Comparison of ENCODE assay signal across 33 cellular contexts in genomic region chr10:68196707-68197106, GRCh38. TPM values are rescaled to one million over a fixed set of nuclear protein-coding genes. Genes with fewer than 3 reads are reported as not detected.
"Had no signal": no experiment of that assay in that cellular context is flagged by ENCODE, and none has a peak within 500 bp of the region (broad histone marks: within the 10 kb centered on the region; RNA-seq: fewer than 3 reads in every experiment).

No MANE protein-coding gene starts in this region.

- H3K27ac ChIP-seq: hepatocyte, left lung, lower lobe of right lung, neural progenitor cell, neutrophil, parathyroid adenoma, right atrium auricular region, right lobe of liver, skin epidermis, stomach, testis, thyroid gland, transverse colon, upper lobe of left lung, vagina had no signal

- H2AFZ ChIP-seq: hepatocyte, neural progenitor cell, parathyroid adenoma had no signal

- H3K27me3 ChIP-seq: hepatocyte, neural progenitor cell, right atrium auricular region, right lobe of liver, testis, thyroid gland, transverse colon, upper lobe of left lung, vagina had no signal

- DNase-seq: islet precursor cell; left lung; lower lobe of right lung; mammary epithelial cell; mesenchymal stem cell; naive B cell; natural killer cell; nephron progenitor cell; occipital lobe; right lobe of liver; stimulated activated CD4-positive, alpha-beta T cell treated with anti-CD3 and anti-CD28 coated beads, Interleukin-12 subunit alpha, Interleukin-12 subunit beta, amount 100 ng/mL, for 4 hours; stimulated activated CD4-positive, alpha-beta T cell treated with anti-CD3 and anti-CD28 coated beads, Interleukin-15, amount 100 ng/mL, for 24 hours; stimulated activated CD4-positive, alpha-beta T cell treated with anti-CD3 and anti-CD28 coated beads, Interleukin-2, amount 100 ng/mL, for 24 hours; stimulated activated CD4-positive, alpha-beta T cell treated with anti-CD3 and anti-CD28 coated beads, Interleukin-4, amount 100 ng/mL, for 1 hour; stimulated activated naive B cell treated with anti-CD40 and anti-IgM and Interleukin-4, amounts not matched to agents 10 μg/mL and 1 μg/mL and 100 μg/mL, for 72 hours; stimulated activated naive CD8-positive, alpha-beta T cell treated with anti-CD3 and anti-CD28 coated beads, Interleukin-15, Interleukin-2, amounts not matched to agents 100 U/mL and 50 U/mL, for 24 hours; stomach; testis; thyroid gland; transverse colon; upper lobe of left lung had no signal

- H3K4me2 ChIP-seq: hepatocyte, neural progenitor cell had no signal

- H3K9me3 ChIP-seq: left lung, lower lobe of right lung, neutrophil, right atrium auricular region, right lobe of liver, stomach, testis, thyroid gland, transverse colon, upper lobe of left lung, vagina had no signal

- H3K79me2 ChIP-seq: hepatocyte, parathyroid adenoma had no signal

- H3K9ac ChIP-seq: neural progenitor cell, parathyroid adenoma had no signal

- H3K36me3 ChIP-seq: left lung, lower lobe of right lung, neural progenitor cell, neutrophil, right lobe of liver, stomach, thyroid gland, transverse colon, upper lobe of left lung, vagina had no signal

- H3K4me1 ChIP-seq: left lung, lower lobe of right lung, neural progenitor cell, right atrium auricular region, stomach, testis, thyroid gland, transverse colon, upper lobe of left lung, vagina had no signal

- H3K4me3 ChIP-seq: hepatocyte, left lung, lower lobe of right lung, neural progenitor cell, right atrium auricular region, right lobe of liver, skin epidermis, stomach, testis, thyroid gland, transverse colon, upper lobe of left lung, vagina had no signal

RNA-seq across cellular contexts. Expression of gene ATOH7, which starts 35.2 kb away (rescaled TPM):
- total RNA-seq: kidney epithelial cell, left lung, lower lobe of right lung, mammary epithelial cell, natural killer cell, osteocyte, posterior vena cava, pulmonary artery endothelial cell, right atrium auricular region, stomach, thyroid gland, upper lobe of left lung, urinary bladder, vagina had no signal
- polyA plus RNA-seq: hepatocyte had no signal
